In the genomic region with DNA sequence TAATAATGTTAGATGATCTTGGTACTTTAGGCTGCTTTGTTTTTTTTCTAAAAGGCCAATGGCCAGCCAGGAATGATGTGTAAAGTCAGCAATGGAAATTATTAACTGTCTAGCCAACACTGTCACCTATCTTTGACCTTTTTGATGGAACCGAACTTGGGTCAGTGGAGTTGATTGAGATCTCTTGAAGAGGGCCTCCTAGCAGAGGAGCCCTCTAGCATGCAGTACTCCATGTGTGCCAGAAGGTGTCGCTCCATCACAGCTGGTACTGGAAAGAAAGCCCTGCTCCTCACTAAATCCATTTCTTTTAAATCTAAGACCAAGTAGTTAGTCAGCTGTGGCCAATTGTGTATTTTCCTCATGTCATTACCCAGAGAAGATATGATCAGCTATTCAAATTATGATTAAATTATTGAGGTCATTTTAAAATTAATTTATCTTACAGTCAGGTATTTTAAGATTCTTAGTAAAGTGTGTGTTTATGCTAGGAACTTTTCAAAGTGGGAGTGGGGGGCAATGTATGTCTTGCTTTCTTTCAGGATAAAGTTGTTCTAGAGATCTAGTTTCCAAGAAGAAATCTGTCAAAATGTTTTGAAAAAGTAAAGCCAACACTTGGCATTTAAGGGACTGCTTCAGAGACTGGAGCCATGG, we compare ENCODE assay signal across 1 cellular context.
A peak's percentile ranks its signal among the peaks of the same experiment; 100 is the strongest.
TF ChIP-seq lines count a peak whose summit lies in the region.

No MANE protein-coding gene starts in this region.

TF ChIP-seq in GM12878, 131 proteins besides CTCF, POLR2A, EP300 and RAD21 (continued from another document):
- TF ChIP-seq, protein P1, sequence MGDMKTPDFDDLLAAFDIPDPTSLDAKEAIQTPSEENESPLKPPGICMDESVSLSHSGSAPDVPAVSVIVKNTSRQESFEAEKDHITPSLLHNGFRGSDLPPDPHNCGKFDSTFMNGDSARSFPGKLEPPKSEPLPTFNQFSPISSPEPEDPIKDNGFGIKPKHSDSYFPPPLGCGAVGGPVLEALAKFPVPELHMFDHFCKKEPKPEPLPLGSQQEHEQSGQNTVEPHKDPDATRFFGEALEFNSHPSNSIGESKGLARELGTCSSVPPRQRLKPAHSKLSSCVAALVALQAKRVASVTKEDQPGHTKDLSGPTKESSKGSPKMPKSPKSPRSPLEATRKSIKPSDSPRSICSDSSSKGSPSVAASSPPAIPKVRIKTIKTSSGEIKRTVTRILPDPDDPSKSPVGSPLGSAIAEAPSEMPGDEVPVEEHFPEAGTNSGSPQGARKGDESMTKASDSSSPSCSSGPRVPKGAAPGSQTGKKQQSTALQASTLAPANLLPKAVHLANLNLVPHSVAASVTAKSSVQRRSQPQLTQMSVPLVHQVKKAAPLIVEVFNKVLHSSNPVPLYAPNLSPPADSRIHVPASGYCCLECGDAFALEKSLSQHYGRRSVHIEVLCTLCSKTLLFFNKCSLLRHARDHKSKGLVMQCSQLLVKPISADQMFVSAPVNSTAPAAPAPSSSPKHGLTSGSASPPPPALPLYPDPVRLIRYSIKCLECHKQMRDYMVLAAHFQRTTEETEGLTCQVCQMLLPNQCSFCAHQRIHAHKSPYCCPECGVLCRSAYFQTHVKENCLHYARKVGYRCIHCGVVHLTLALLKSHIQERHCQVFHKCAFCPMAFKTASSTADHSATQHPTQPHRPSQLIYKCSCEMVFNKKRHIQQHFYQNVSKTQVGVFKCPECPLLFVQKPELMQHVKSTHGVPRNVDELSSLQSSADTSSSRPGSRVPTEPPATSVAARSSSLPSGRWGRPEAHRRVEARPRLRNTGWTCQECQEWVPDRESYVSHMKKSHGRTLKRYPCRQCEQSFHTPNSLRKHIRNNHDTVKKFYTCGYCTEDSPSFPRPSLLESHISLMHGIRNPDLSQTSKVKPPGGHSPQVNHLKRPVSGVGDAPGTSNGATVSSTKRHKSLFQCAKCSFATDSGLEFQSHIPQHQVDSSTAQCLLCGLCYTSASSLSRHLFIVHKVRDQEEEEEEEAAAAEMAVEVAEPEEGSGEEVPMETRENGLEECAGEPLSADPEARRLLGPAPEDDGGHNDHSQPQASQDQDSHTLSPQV (IDR thresholded peaks at IDR 0.05), result peak; percentile 60; the same call in 1 of the 2 replicates
- TF ChIP-seq SMC3 (IDR thresholded peaks at IDR 0.05; ENCODE audit: borderline replicate concordance, low read length), result peak; percentile 99
- TF ChIP-seq, protein P2, sequence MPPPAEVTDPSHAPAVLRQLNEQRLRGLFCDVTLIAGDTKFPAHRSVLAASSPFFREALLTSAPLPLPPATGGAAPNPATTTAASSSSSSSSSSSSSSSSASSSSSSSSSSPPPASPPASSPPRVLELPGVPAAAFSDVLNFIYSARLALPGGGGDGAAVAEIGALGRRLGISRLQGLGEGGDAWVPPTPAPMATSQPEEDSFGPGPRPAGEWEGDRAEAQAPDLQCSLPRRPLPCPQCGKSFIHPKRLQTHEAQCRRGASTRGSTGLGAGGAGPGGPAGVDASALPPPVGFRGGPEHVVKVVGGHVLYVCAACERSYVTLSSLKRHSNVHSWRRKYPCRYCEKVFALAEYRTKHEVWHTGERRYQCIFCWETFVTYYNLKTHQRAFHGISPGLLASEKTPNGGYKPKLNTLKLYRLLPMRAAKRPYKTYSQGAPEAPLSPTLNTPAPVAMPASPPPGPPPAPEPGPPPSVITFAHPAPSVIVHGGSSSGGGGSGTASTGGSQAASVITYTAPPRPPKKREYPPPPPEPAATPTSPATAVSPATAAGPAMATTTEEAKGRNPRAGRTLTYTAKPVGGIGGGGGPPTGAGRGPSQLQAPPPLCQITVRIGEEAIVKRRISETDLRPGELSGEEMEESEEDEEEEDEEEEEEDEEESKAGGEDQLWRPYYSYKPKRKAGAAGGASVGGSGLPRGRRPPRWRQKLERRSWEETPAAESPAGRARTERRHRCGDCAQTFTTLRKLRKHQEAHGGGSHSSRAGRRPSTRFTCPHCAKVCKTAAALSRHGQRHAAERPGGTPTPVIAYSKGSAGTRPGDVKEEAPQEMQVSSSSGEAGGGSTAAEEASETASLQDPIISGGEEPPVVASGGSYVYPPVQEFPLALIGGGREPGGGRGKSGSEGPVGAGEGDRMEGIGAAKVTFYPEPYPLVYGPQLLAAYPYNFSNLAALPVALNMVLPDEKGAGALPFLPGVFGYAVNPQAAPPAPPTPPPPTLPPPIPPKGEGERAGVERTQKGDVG (CRISPR knock-in tag; IDR thresholded peaks at IDR 0.05), result no peak
- TF ChIP-seq NRF1 (conservative IDR thresholded peaks at IDR 0.05; ENCODE audit: low read depth, low read length), result no peak
- TF ChIP-seq SP1 (IDR thresholded peaks at IDR 0.05; ENCODE audit: low read depth, low read length), result no peak
